In genomic region chr22:38700271-38700788, GRCh38 we compare ENCODE assay signal across 8 cellular contexts. TPM values are rescaled to one million over a fixed set of nuclear protein-coding genes. Genes with fewer than 3 reads are reported as not detected.
DNase-seq lines count a peak whose midpoint lies in the region; TF ChIP-seq lines count a peak whose summit lies in the region.

No MANE protein-coding gene starts in this region.

- DNase-seq in AG04450 (ENCODE audit: low read depth, low spot score) (no peak), GM19238 (ENCODE audit: insufficient read length, low spot score) (peak; percentile 44), NCI-H460 (ENCODE audit: extremely low read depth, low read depth) (peak; percentile 12), MCF 10A (ENCODE audit: unreplicated experiment) (peak; percentile 70), kidney glomerular epithelial cell (lab: John Stamatoyannopoulos, UW) (peak; percentile 60), HuH-7 (ENCODE audit: low spot score) (no peak), COR-L47 (lab: John Stamatoyannopoulos, UW) (no peak)

- intact Hi-C loops in MCF 10A (cut with micrococcal nuclease): no loop called here

- BruUV-seq in MCF 10A (replicated peaks; lab: Mats Ljungman, UMichigan): no TSS peak

- H3K27me3 Mint-ChIP-seq in MCF 10A (ENCODE audit: insufficient read depth, unreplicated experiment): no peaks in the 10 kb centered on the region
- no peaks in the 10 kb centered on the region for H3K27me3 Mint-ChIP-seq in stimulated activated naive CD8-positive, alpha-beta T cell treated with anti-CD3 and anti-CD28 coated beads, Interleukin-15, Interleukin-2, amounts not matched to agents 100 ng/mL and 50 ng/mL, for 24 hours

- H3K27ac ChIP-seq in AG04450 (ENCODE audit: low read depth, low read length): peak overlapping the region; percentile 78

- no peaks in the 10 kb centered on the region for H3K9me3 Mint-ChIP-seq in MCF 10A (ENCODE audit: unreplicated experiment)
- H3K9me3 Mint-ChIP-seq in stimulated activated naive CD8-positive, alpha-beta T cell treated with anti-CD3 and anti-CD28 coated beads, Interleukin-15, Interleukin-2, amounts not matched to agents 100 ng/mL and 50 ng/mL, for 24 hours: no peaks in the 10 kb centered on the region

- peaks cover 27% of the 10 kb centered on the region for H3K4me1 Mint-ChIP-seq in MCF 10A (ENCODE audit: insufficient read depth, unreplicated experiment)
- peaks cover 69% of the 10 kb centered on the region for H3K4me1 Mint-ChIP-seq in stimulated activated naive CD8-positive, alpha-beta T cell treated with anti-CD3 and anti-CD28 coated beads, Interleukin-15, Interleukin-2, amounts not matched to agents 100 ng/mL and 50 ng/mL, for 24 hours (ENCODE audit: low read depth)

- H3K4me3 ChIP-seq in AG04450 (ENCODE audit: low read depth, low read length): peak overlapping the region; percentile 85

- POLR2A ChIA-PET in AG04450 (lab: Yijun Ruan, JAX) (interaction anchor here (0.7 to 1.1 kb wide), 3 partner anchors 19 to 302 kb away, joined by 3 to 7 read pairs (median 4); partner anchors contain the start of gene TOMM22), MCF 10A (lab: Yijun Ruan, JAX) (interaction anchor here (0.6 to 8.7 kb wide), 16 partner anchors 6 to 643 kb away, joined by 3 to 223 read pairs (median 5); partner anchors contain the start of genes CBY1, FAM227A, GTPBP1 and PICK1)

- no peaks in the 10 kb centered on the region for H3K9me3 ChIP-seq in AG04450 (ENCODE audit: control insufficient read depth, insufficient read depth, low read length)

- H3K4me3 Mint-ChIP-seq in MCF 10A (ENCODE audit: unreplicated experiment): peak overlapping the region; percentile 79
- peak overlapping the region; percentile 86 for H3K4me3 Mint-ChIP-seq in stimulated activated naive CD8-positive, alpha-beta T cell treated with anti-CD3 and anti-CD28 coated beads, Interleukin-15, Interleukin-2, amounts not matched to agents 100 ng/mL and 50 ng/mL, for 24 hours

- TF ChIP-seq CTCF in AG04450 (IDR thresholded peaks at IDR 0.05; ENCODE audit: low read depth, low read length) (no peak), MCF 10A (IDR thresholded peaks at IDR 0.05; ENCODE audit: unreplicated experiment) (no peak)

- peak overlapping the region; percentile 85 for H3K27ac Mint-ChIP-seq in MCF 10A (ENCODE audit: low read depth, unreplicated experiment)
- H3K27ac Mint-ChIP-seq in stimulated activated naive CD8-positive, alpha-beta T cell treated with anti-CD3 and anti-CD28 coated beads, Interleukin-15, Interleukin-2, amounts not matched to agents 100 ng/mL and 50 ng/mL, for 24 hours: peak overlapping the region; percentile 94

- no peaks in the 10 kb centered on the region for H3K27me3 ChIP-seq in AG04450 (ENCODE audit: control insufficient read depth, insufficient read depth, low read length)

- H3K36me3 Mint-ChIP-seq in MCF 10A (ENCODE audit: insufficient read depth, unreplicated experiment): peaks cover 9% of the 10 kb centered on the region
- H3K36me3 Mint-ChIP-seq in stimulated activated naive CD8-positive, alpha-beta T cell treated with anti-CD3 and anti-CD28 coated beads, Interleukin-15, Interleukin-2, amounts not matched to agents 100 ng/mL and 50 ng/mL, for 24 hours (ENCODE audit: low read depth): peaks cover 38% of the 10 kb centered on the region

- CTCF ChIA-PET in AG04450 (lab: Charles Lee) (interaction anchor here (3.9 kb wide), 1 partner anchor 19 kb away, joined by 22 read pairs; the partner anchor contains the start of gene TOMM22), MCF 10A (lab: Yijun Ruan, JAX) (interaction anchor here (0.5 to 4.9 kb wide), 4 partner anchors 17 to 333 kb away, joined by 3 to 40 read pairs (median 4); partner anchors contain the start of gene TOMM22)

RNA-seq across cellular contexts. Expression of gene JOSD1, which starts 0.4 kb away (rescaled TPM):
- 29.6 and 31.8 TPM in 2 replicates for polyA plus RNA-seq in AG04450 (2011; rRNA removed)
- 31.5 and 35.0 TPM in 2 replicates for polyA minus RNA-seq in AG04450 (2011; rRNA and poly(A)+ RNA removed)
- total RNA-seq in NCI-H460 (2014; rRNA removed; shearing (Covaris generic)): 42.8 and 49.9 TPM in 2 replicates
- polyA plus RNA-seq in NCI-H460 (2014; cell fraction: nucleus; rRNA removed): 44.7 and 98.5 TPM in 2 replicates
- 84.9 and 86.9 TPM in 2 replicates for total RNA-seq in MCF 10A (2022)

RNA-seq across cellular contexts. Expression of gene GTPBP1, which starts 5.4 kb away (rescaled TPM):
- 26.7 and 29.3 TPM in 2 replicates for polyA plus RNA-seq in AG04450 (2011; rRNA removed)
- 45.0 and 50.8 TPM in 2 replicates for polyA minus RNA-seq in AG04450 (2011; rRNA and poly(A)+ RNA removed)
- total RNA-seq in NCI-H460 (2014; rRNA removed; shearing (Covaris generic)): 9.8 and 12.3 TPM in 2 replicates
- polyA plus RNA-seq in NCI-H460 (2014; cell fraction: nucleus; rRNA removed): 9.4 and 21.0 TPM in 2 replicates
- total RNA-seq in MCF 10A (2022): 62.5 and 66.4 TPM in 2 replicates

RNA-seq across cellular contexts. Expression of gene TOMM22, which starts 18.6 kb away (rescaled TPM):
- polyA plus RNA-seq in AG04450 (2011; rRNA removed): 55.9 and 68.9 TPM in 2 replicates
- 38.3 and 45.2 TPM in 2 replicates for polyA minus RNA-seq in AG04450 (2011; rRNA and poly(A)+ RNA removed)
- 26.1 and 28.5 TPM in 2 replicates for total RNA-seq in NCI-H460 (2014; rRNA removed; shearing (Covaris generic))
- 47.3 and 73.4 TPM in 2 replicates for polyA plus RNA-seq in NCI-H460 (2014; cell fraction: nucleus; rRNA removed)
- 60.4 and 71.5 TPM in 2 replicates for total RNA-seq in MCF 10A (2022)

RNA-seq across cellular contexts. Expression of gene CBY1, which starts 43.9 kb away (rescaled TPM):
- polyA plus RNA-seq in AG04450 (2011; rRNA removed): 39.7 and 43.0 TPM in 2 replicates
- 14.8 and 17.2 TPM in 2 replicates for polyA minus RNA-seq in AG04450 (2011; rRNA and poly(A)+ RNA removed)
- total RNA-seq in NCI-H460 (2014; rRNA removed; shearing (Covaris generic)): 6.1 and 7.9 TPM in 2 replicates
- 1.6 and 9.0 TPM in 2 replicates for polyA plus RNA-seq in NCI-H460 (2014; cell fraction: nucleus; rRNA removed)
- total RNA-seq in MCF 10A (2022): 40.6 and 42.1 TPM in 2 replicates

RNA-seq across cellular contexts. Expression of gene FAM227A, which starts 44.1 kb away (rescaled TPM):
- 1.0 and 1.4 TPM in 2 replicates for polyA plus RNA-seq in AG04450 (2011; rRNA removed)
- polyA minus RNA-seq in AG04450 (2011; rRNA and poly(A)+ RNA removed): 2.9 and 3.1 TPM in 2 replicates
- 0.89 and 1.2 TPM in 2 replicates for total RNA-seq in NCI-H460 (2014; rRNA removed; shearing (Covaris generic))
- 2.7 and 4.3 TPM in 2 replicates for polyA plus RNA-seq in NCI-H460 (2014; cell fraction: nucleus; rRNA removed)
- total RNA-seq in MCF 10A (2022): 2.3 and 2.6 TPM in 2 replicates

Comparison
In these comparisons a context has a peak if more than half of its experiments do, and no peak if none do; other contexts are left out.
1. DNase-seq: peak in GM19238 (single experiment), NCI-H460 (single experiment), MCF 10A (single experiment) and kidney glomerular epithelial cell (single experiment); none in AG04450 (single experiment), HuH-7 (single experiment) and COR-L47 (single experiment).